In genomic region chr1:236419502-236419901, GRCh38 we compare ENCODE assay signal across 16 cellular contexts. TPM values are rescaled to one million over a fixed set of nuclear protein-coding genes. Genes with fewer than 3 reads are reported as not detected.
DNase-seq lines count a peak whose midpoint lies in the region; ATAC-seq and TF ChIP-seq lines count a peak whose summit lies in the region.
"Had no signal": no experiment of that assay in that cellular context is flagged by ENCODE, and none has a peak within 500 bp of the region (broad histone marks: within the 10 kb centered on the region; RNA-seq: fewer than 3 reads in every experiment).

No MANE protein-coding gene starts in this region.

- ATAC-seq in T-helper 17 cell (no peak), GM19452 (IDR thresholded peaks at IDR 0.05; ENCODE audit: unreplicated experiment) (no peak), Right ventricle myocardium superior (ENCODE audit: poor library complexity) (no peak)
- ATAC-seq: CD8-positive, alpha-beta T cell had no signal

- no peaks in the 10 kb centered on the region for H3K9me3 Mint-ChIP-seq in nephron progenitor cell
- H3K9me3 Mint-ChIP-seq: CD8-positive, alpha-beta T cell; H9 had no signal

- H3K4me3 Mint-ChIP-seq in T-helper 17 cell (no peak overlapping the region), nephron progenitor cell (no peak overlapping the region)
- H3K4me3 Mint-ChIP-seq: B cell; CD8-positive, alpha-beta T cell; H9 had no signal

- peaks cover 12% of the 10 kb centered on the region for H3K4me1 Mint-ChIP-seq in T-helper 17 cell
- H3K4me1 Mint-ChIP-seq in nephron progenitor cell = peaks cover 5% of the 10 kb centered on the region

- H3K36me3 Mint-ChIP-seq in T-helper 17 cell (ENCODE audit: low read depth) (peaks cover 4% of the 10 kb centered on the region), nephron progenitor cell (ENCODE audit: low read depth) (peaks cover 43% of the 10 kb centered on the region)
- H3K36me3 Mint-ChIP-seq: CD8-positive, alpha-beta T cell had no signal

- no peak for TF ChIP-seq CTCF in nephron progenitor cell (IDR thresholded peaks at IDR 0.05)

- H3K9me3 ChIP-seq in T-helper 17 cell (ENCODE audit: control insufficient read depth, low read length, poor library complexity, severe bottlenecking) = no peaks in the 10 kb centered on the region
- H3K9me3 ChIP-seq: BLaER1 treated with 17β-estradiol and CSF1 and Interleukin-3, amounts not matched to agents 10 nM and 100 nM had no signal

- peak; percentile 20 for DNase-seq in activated CD8-positive, alpha-beta memory T cell treated with anti-CD3 and anti-CD28 coated beads, Interleukin-2, amount 50 U/mL, for 48 hours
- no peak for DNase-seq in activated CD8-positive, alpha-beta memory T cell treated with anti-CD3 and anti-CD28 coated beads, Interleukin-2, amount 50 U/mL, for 4 hours
- no peak for DNase-seq in T-helper 17 cell
- DNase-seq in nephron progenitor cell = no peak
- DNase-seq in activated T-cell treated with anti-CD3 and anti-CD28 coated beads, Interleukin-2, amount 50 U/mL, for 1 hour = no peak
- no peak for DNase-seq in Right ventricle myocardium superior
- DNase-seq: Calu3; CD8-positive, alpha-beta T cell; DMS79 treated with DMSO at 0.1 percent for 48 hours; GF-D8; H9; IMR-90 had no signal

- peak overlapping the region; percentile 88 for H3K27ac Mint-ChIP-seq in T-helper 17 cell
- H3K27ac Mint-ChIP-seq in nephron progenitor cell = peak overlapping the region; percentile 13
- H3K27ac Mint-ChIP-seq: B cell; CD8-positive, alpha-beta T cell had no signal

- H3K27me3 Mint-ChIP-seq in T-helper 17 cell (no peaks in the 10 kb centered on the region), nephron progenitor cell (ENCODE audit: low read depth, poor library complexity) (peaks cover 4% of the 10 kb centered on the region)

- intact Hi-C loops in Right ventricle myocardium superior (cut with DNase I) = no loop called here

RNA-seq across cellular contexts. Expression of gene EDARADD, which starts 25.4 kb away (rescaled TPM):
- total RNA-seq in T-helper 17 cell = 1 to 10 TPM in 1 of 2 donors, under 1 TPM in 1; 0.37 to 2.5 TPM
- total RNA-seq in Right ventricle myocardium superior = 0.78 TPM
- total RNA-seq: A172, B cell, IMR-90 had no signal
